In genomic region chr1:67535474-67535873, GRCh38 we compare ENCODE assay signal across 8 cellular contexts.
DNase-seq lines count a peak whose midpoint lies in the region; ATAC-seq and TF ChIP-seq lines count a peak whose summit lies in the region.

No MANE protein-coding gene starts in this region.

- no peaks in the 10 kb centered on the region for H3K27me3 ChIP-seq in thyroid gland

- H3K4me3 ChIP-seq in thyroid gland (replicated peaks in 1 of 3), result no peak overlapping the region

- no peak for TF ChIP-seq POLR2A in thyroid gland (IDR thresholded peaks at IDR 0.05)

- peaks cover 0 to 16% of the 10 kb centered on the region in 2 donors for H3K4me1 Mint-ChIP-seq in natural killer cell

- no peaks in the 10 kb centered on the region for H3K9me3 Mint-ChIP-seq in natural killer cell

- peak overlapping the region in 1 of 2 donors; percentile 77 for H3K27ac Mint-ChIP-seq in natural killer cell

- ATAC-seq in GM18861 (IDR thresholded peaks at IDR 0.05; ENCODE audit: unreplicated experiment) (peak; percentile 67), HG03103 (IDR thresholded peaks at IDR 0.05; ENCODE audit: low read depth, unreplicated experiment) (peak; percentile 85), natural killer cell (peak; percentile 68 to 79 (median 77))

- peak; percentile 75 for DNase-seq in Ammon's horn (ENCODE audit: low spot score)
- DNase-seq in NCI-H69 (lab: John Stamatoyannopoulos, UW), result peak; percentile 82
- DNase-seq in activated CD8-positive, alpha-beta memory T cell treated with anti-CD3 and anti-CD28 coated beads for 24 hours, result peak; percentile 66
- peak; percentile 78 for DNase-seq in fibroblast of gingiva (ENCODE audit: low read depth)
- peak; percentile 26 for DNase-seq in natural killer cell
- peak; percentile 86 to 89 for DNase-seq in thyroid gland

- WGBS in thyroid gland, 2 donors, result 9 to 13% methylated on average over 5 of the region's 5 CpGs

- no peaks in the 10 kb centered on the region for H3K36me3 Mint-ChIP-seq in natural killer cell

- H3K36me3 ChIP-seq in thyroid gland, result no peaks in the 10 kb centered on the region

- peaks cover 32 to 44% of the 10 kb centered on the region in 2 donors for H3K4me1 ChIP-seq in thyroid gland

- intact Hi-C loops in natural killer cell (cut with micrococcal nuclease), result no loop called here
- intact Hi-C loops in thyroid gland (cut with DNase I), result loop anchor here (10.0 kb wide), 1 partner anchor 299 kb away; the partner anchor contains the start of gene GNG12

- H3K27ac ChIP-seq in thyroid gland, result peak overlapping the region in 2 of 3 donors; percentile 96 to 97

- H3K9me3 ChIP-seq in thyroid gland, result no peaks in the 10 kb centered on the region

- no peak overlapping the region for H3K4me3 Mint-ChIP-seq in natural killer cell

- TF ChIP-seq CTCF in natural killer cell (IDR thresholded peaks at IDR 0.05), result peak; percentile 59
- peak; percentile 90 to 98 (median 97) for TF ChIP-seq CTCF in thyroid gland (IDR thresholded peaks at IDR 0.05)

- no peaks in the 10 kb centered on the region for H3K27me3 Mint-ChIP-seq in natural killer cell (ENCODE audit: low read depth in 2 of 2)

Comparison
In these comparisons a context has a peak if more than half of its experiments do, and no peak if none do; other contexts are left out.
1. DNase-seq: peak in every context shown above with its lines; median percentile 88 in thyroid gland; 82 in NCI-H69; 78 in fibroblast of gingiva; 75 in Ammon's horn; 66 in activated CD8-positive, alpha-beta memory T cell treated with anti-CD3 and anti-CD28 coated beads for 24 hours; 26 in natural killer cell.